In genomic region chr17:41687828-41688640, GRCh38 we compare ENCODE assay signal across 8 cellular contexts. TPM values are rescaled to one million over a fixed set of nuclear protein-coding genes. Genes with fewer than 3 reads are reported as not detected.
DNase-seq lines count a peak whose midpoint lies in the region; ATAC-seq, FAIRE-seq and TF ChIP-seq lines count a peak whose summit lies in the region.

No MANE protein-coding gene starts in this region.

- no peak overlapping the region for H3K23ac ChIP-seq in H9 (ENCODE audit: insufficient read length, low read depth, low read length)

- H3K4me1 Mint-ChIP-seq in H9, result peaks cover 15 to 37% of the 10 kb centered on the region in 2 experiments
- peaks cover 35% of the 10 kb centered on the region for H3K4me1 Mint-ChIP-seq in activated CD4-positive, alpha-beta memory T cell treated with anti-CD3 and anti-CD28 coated beads for 36 hours (ENCODE audit: low read depth)
- peaks cover 22 to 43% (median 43%) of the 10 kb centered on the region in 3 donors for H3K4me1 Mint-ChIP-seq in naive B cell

- DNase-seq in H9 (no peak), NCI-H2171 treated with DMSO at 0.1 percent for 48 hours (lab: John Stamatoyannopoulos, UW) (peak; percentile 70), naive B cell (no peak), upper lobe of left lung (peak in 1 of 2 donors; percentile 71), GM19239 (ENCODE audit: insufficient read length, low spot score) (no peak)
- DNase-seq in activated CD4-positive, alpha-beta memory T cell treated with anti-CD3 and anti-CD28 coated beads for 36 hours, result peak; percentile 74

- peak overlapping the region; percentile 66 to 89 (median 87) for H3K4me2 ChIP-seq in BLaER1 treated with 17β-estradiol and CSF1 and Interleukin-3, amounts not matched to agents 10 nM and 100 nM
- peak overlapping the region; percentile 63 for H3K4me2 ChIP-seq in H9 (ENCODE audit: insufficient read depth, insufficient read length, low read length)

- H2BK5ac ChIP-seq in H9 (ENCODE audit: insufficient read length, low read length), result no peak overlapping the region

- H3K23me2 ChIP-seq in H9 (ENCODE audit: insufficient read length, low read depth, low read length, poor library complexity, severe bottlenecking), result peaks cover 2% of the 10 kb centered on the region

- H3K9me3 ChIP-seq in BLaER1 treated with 17β-estradiol and CSF1 and Interleukin-3, amounts not matched to agents 10 nM and 100 nM (replicated peaks in 1 of 11), result peaks cover 0 to 13% (median 10%) of the 10 kb centered on the region in 11 experiments; a peak in 12 of 22 replicates
- H3K9me3 ChIP-seq in H9 (ENCODE audit: control insufficient read depth, low read depth, low read length) (no peaks in the 10 kb centered on the region), endocrine pancreas (ENCODE audit: control insufficient read depth, low read length) (no peaks in the 10 kb centered on the region), upper lobe of left lung (no peaks in the 10 kb centered on the region)

- peak overlapping the region; percentile 73 to 100 (median 99) for H3K27ac ChIP-seq in BLaER1 treated with 17β-estradiol and CSF1 and Interleukin-3, amounts not matched to agents 10 nM and 100 nM
- no peak overlapping the region for H3K27ac ChIP-seq in H9 (ENCODE audit: insufficient read length, low read depth, low read length)
- H3K27ac ChIP-seq in upper lobe of left lung, result peak overlapping the region; percentile 100

- no peak overlapping the region for H2BK15ac ChIP-seq in H9 (ENCODE audit: low read depth, low read length)

- TF ChIP-seq POLR2A in upper lobe of left lung (IDR thresholded peaks at IDR 0.05), result no peak

- H3K4me1 ChIP-seq in BLaER1 treated with 17β-estradiol and CSF1 and Interleukin-3, amounts not matched to agents 10 nM and 100 nM, result peaks cover 21 to 48% (median 30%) of the 10 kb centered on the region in 10 experiments
- H3K4me1 ChIP-seq in H9 (ENCODE audit: insufficient read depth, low read length) (peaks cover 3% of the 10 kb centered on the region; the same call in 1 of the 2 replicates), endocrine pancreas (ENCODE audit: control insufficient read depth, insufficient read depth, low read length) (peaks cover 11% of the 10 kb centered on the region), upper lobe of left lung (peaks cover 30 to 38% (median 33%) of the 10 kb centered on the region in 4 donors)

- H2BK20ac ChIP-seq in H9 (ENCODE audit: low read depth, low read length, poor library complexity, severe bottlenecking), result no peak overlapping the region

- H3K56ac ChIP-seq in H9 (ENCODE audit: insufficient read length, low read depth, low read length), result no peak overlapping the region

- no peak overlapping the region for H3K18ac ChIP-seq in H9 (ENCODE audit: insufficient read length, low read depth, low read length)

- peaks cover 38 to 43% (median 42%) of the 10 kb centered on the region in 11 experiments for H4K20me1 ChIP-seq in BLaER1 treated with 17β-estradiol and CSF1 and Interleukin-3, amounts not matched to agents 10 nM and 100 nM
- H4K20me1 ChIP-seq in H9 (ENCODE audit: control insufficient read depth, insufficient read depth, insufficient read length), result no peaks in the 10 kb centered on the region

- CTCF ChIA-PET in activated CD4-positive, alpha-beta memory T cell treated with anti-CD3 and anti-CD28 coated beads for 36 hours (lab: Charles Lee), result interaction anchor here (0.6 to 9.4 kb wide), 9 partner anchors 9 to 1090 kb away, joined by 3 to 197 read pairs (median 3); partner anchors contain the start of gene P3H4

- H2BK120ac ChIP-seq in H9 (ENCODE audit: low read depth, low read length, poor library complexity, severe bottlenecking), result no peak overlapping the region

- intact Hi-C loops in activated CD4-positive, alpha-beta memory T cell treated with anti-CD3 and anti-CD28 coated beads for 36 hours (cut with micrococcal nuclease), result loop anchor here (1.0 to 5.0 kb wide), 4 partner anchors 9 to 1547 kb away; partner anchors contain the start of gene CASC3

- FAIRE-seq in GM19239 (lab: Jason Lieb, UNC), result no peak

- H3K36me3 ChIP-seq in BLaER1 treated with 17β-estradiol and CSF1 and Interleukin-3, amounts not matched to agents 10 nM and 100 nM, result peaks cover 37 to 38% (median 37%) of the 10 kb centered on the region in 11 experiments
- H3K36me3 ChIP-seq in endocrine pancreas (ENCODE audit: control insufficient read depth, insufficient read depth, low read length), result peaks cover 26% of the 10 kb centered on the region
- peaks cover 33 to 37% (median 35%) of the 10 kb centered on the region in 4 donors for H3K36me3 ChIP-seq in upper lobe of left lung

- no peak overlapping the region for H3T11ph ChIP-seq in H9 (ENCODE audit: low read length)

- H3K27me3 ChIP-seq in BLaER1 treated with 17β-estradiol and CSF1 and Interleukin-3, amounts not matched to agents 10 nM and 100 nM, result no peaks in the 10 kb centered on the region
- H3K27me3 ChIP-seq in H9 (ENCODE audit: insufficient read depth, low read length), result no peaks in the 10 kb centered on the region
- H3K27me3 ChIP-seq in endocrine pancreas (ENCODE audit: control insufficient read depth, insufficient read depth, low read length), result no peaks in the 10 kb centered on the region
- no peaks in the 10 kb centered on the region for H3K27me3 ChIP-seq in upper lobe of left lung

- H3K79me2 ChIP-seq in H9 (ENCODE audit: insufficient read depth, low read length), result peaks cover 6% of the 10 kb centered on the region; the same call in 1 of the 2 replicates

- H3K4me3 Mint-ChIP-seq in H9, result peak overlapping the region; percentile 89 to 96
- H3K4me3 Mint-ChIP-seq in activated CD4-positive, alpha-beta memory T cell treated with anti-CD3 and anti-CD28 coated beads for 36 hours, result peak overlapping the region; percentile 95
- H3K4me3 Mint-ChIP-seq in naive B cell, result peak overlapping the region; percentile 92 to 100 (median 98)

- H2BK12ac ChIP-seq in H9 (ENCODE audit: insufficient read length, low read depth, low read length), result no peak overlapping the region

- no peak overlapping the region for H3K14ac ChIP-seq in H9 (ENCODE audit: insufficient read depth, low read length)

- peak; percentile 2 to 6 for ATAC-seq in naive B cell (ENCODE audit: low read depth in 2 of 2)
- ATAC-seq in upper lobe of left lung (ENCODE audit: low FRiP score in 2 of 2), result peak in 1 of 2 donors; percentile 2

- peak overlapping the region; percentile 98 to 100 (median 99) for H3K9ac ChIP-seq in BLaER1 treated with 17β-estradiol and CSF1 and Interleukin-3, amounts not matched to agents 10 nM and 100 nM
- peak overlapping the region; percentile 48 for H3K9ac ChIP-seq in H9 (ENCODE audit: extremely low read depth, insufficient read length, low read length)
- H3K9ac ChIP-seq in endocrine pancreas (ENCODE audit: control insufficient read depth, insufficient read depth, low read length), result peak overlapping the region; percentile 78

- H4K91ac ChIP-seq in H9 (ENCODE audit: insufficient read length, low read depth, low read length), result no peak overlapping the region

- no peak overlapping the region for H2AFZ ChIP-seq in H9 (ENCODE audit: low read length)

- H3K27me3 Mint-ChIP-seq in H9 (ENCODE audit: low read depth) (peaks cover 5% of the 10 kb centered on the region), naive B cell (no peaks in the 10 kb centered on the region)
- no peaks in the 10 kb centered on the region for H3K27me3 Mint-ChIP-seq in activated CD4-positive, alpha-beta memory T cell treated with anti-CD3 and anti-CD28 coated beads for 36 hours

- no peak for TF ChIP-seq EP300 in upper lobe of left lung (IDR thresholded peaks at IDR 0.05)

- no peak overlapping the region for H2AK5ac ChIP-seq in H9 (ENCODE audit: insufficient read length, low read length)

- H3K36me3 Mint-ChIP-seq in H9 (ENCODE audit: insufficient read depth in 1 of 3, low read depth in 3 of 3) (peaks cover 31 to 41% (median 36%) of the 10 kb centered on the region in 3 experiments), naive B cell (peaks cover 9 to 16% of the 10 kb centered on the region in 2 donors)
- peaks cover 44% of the 10 kb centered on the region for H3K36me3 Mint-ChIP-seq in activated CD4-positive, alpha-beta memory T cell treated with anti-CD3 and anti-CD28 coated beads for 36 hours

- TF ChIP-seq CTCF in H9 (conservative IDR thresholded peaks at IDR 0.05) (peak; percentile 46; the same call in 2 of the 3 replicates), upper lobe of left lung (IDR thresholded peaks at IDR 0.05) (peak in 2 of 6 experiments; percentile 15 to 22)

- H3K4me3 ChIP-seq in BLaER1 treated with 17β-estradiol and CSF1 and Interleukin-3, amounts not matched to agents 10 nM and 100 nM, result peak overlapping the region; percentile 69 to 98 (median 89)
- peak overlapping the region; percentile 88 for H3K4me3 ChIP-seq in endocrine pancreas (ENCODE audit: control insufficient read depth, insufficient read depth, low read length)
- peak overlapping the region; percentile 46 to 75 (median 66) for H3K4me3 ChIP-seq in upper lobe of left lung

- no peak overlapping the region for H4K5ac ChIP-seq in H9 (ENCODE audit: insufficient read length, low read depth, low read length)

- H3K27ac Mint-ChIP-seq in H9, result peak overlapping the region; percentile 90 to 98 (median 98)
- H3K27ac Mint-ChIP-seq in activated CD4-positive, alpha-beta memory T cell treated with anti-CD3 and anti-CD28 coated beads for 36 hours, result peak overlapping the region; percentile 99
- peak overlapping the region; percentile 99 to 100 (median 100) for H3K27ac Mint-ChIP-seq in naive B cell

- H3K79me1 ChIP-seq in H9 (ENCODE audit: insufficient read depth, low read depth, low read length, poor library complexity, severe bottlenecking), result no peaks in the 10 kb centered on the region

- no peak overlapping the region for H3K4ac ChIP-seq in H9 (ENCODE audit: low read depth, low read length)

- WGBS in H9 (ENCODE audit: extremely low coverage, insufficient read length, low lambda C conversion rate), result no CpG with 5 or more reads among the region's 23 CpGs
- 3 to 4% methylated on average over 21 to 23 of the region's 23 CpGs for WGBS in upper lobe of left lung, 2 donors

- no peak overlapping the region for H4K8ac ChIP-seq in H9 (replicated peaks; ENCODE audit: insufficient read length, low read depth, low read length)

- H3K9me3 Mint-ChIP-seq in H9 (peaks cover 0 to 7% of the 10 kb centered on the region in 2 experiments; a peak in 2 of 5 replicates), naive B cell (no peaks in the 10 kb centered on the region)
- H3K9me3 Mint-ChIP-seq in activated CD4-positive, alpha-beta memory T cell treated with anti-CD3 and anti-CD28 coated beads for 36 hours, result no peaks in the 10 kb centered on the region

- POLR2A ChIA-PET in activated CD4-positive, alpha-beta memory T cell treated with anti-CD3 and anti-CD28 coated beads for 36 hours (lab: Charles Lee), result interaction anchor here (0.6 to 6.4 kb wide), 10 partner anchors 9 to 1123 kb away, joined by 3 to 184 read pairs (median 4); partner anchors contain the start of genes CCR7, DNAJC7 and P3H4

RNA-seq across cellular contexts. Expression of gene EIF1, which starts 0.7 kb away (rescaled TPM):
- total RNA-seq in H9 (2021) (651 and 652 TPM in 2 replicates), upper lobe of left lung (100 to 1,000 TPM; 109 to 998 (median 405) TPM)
- 1,000 to 10,000 TPM; 1,052 to 1,072 TPM for total RNA-seq in activated CD4-positive, alpha-beta memory T cell treated with anti-CD3 and anti-CD28 coated beads for 36 hours
- 1,000 to 10,000 TPM; 1,122 to 1,685 (median 1,504) TPM for polyA plus RNA-seq in naive B cell (ENCODE audit: low read depth in 6 of 6)

RNA-seq across cellular contexts. Expression of gene GAST, which starts 24.1 kb away (rescaled TPM):
- total RNA-seq in H9 (2021), result not detected in 2 replicates
- not detected for total RNA-seq in activated CD4-positive, alpha-beta memory T cell treated with anti-CD3 and anti-CD28 coated beads for 36 hours
- not detected for polyA plus RNA-seq in naive B cell (ENCODE audit: low read depth in 6 of 6)
- not detected for total RNA-seq in upper lobe of left lung

RNA-seq across cellular contexts. Expression of gene HAP1, which starts 46.4 kb away (rescaled TPM):
- total RNA-seq in H9 (2021), result 2.2 and 2.5 TPM in 2 replicates
- total RNA-seq in activated CD4-positive, alpha-beta memory T cell treated with anti-CD3 and anti-CD28 coated beads for 36 hours, result not detected
- polyA plus RNA-seq in naive B cell (ENCODE audit: low read depth in 6 of 6), result not detected
- total RNA-seq in upper lobe of left lung, result 1 to 10 TPM in 1 of 6 donors, under 1 TPM in 3, not detected in 2; 0.14 to 1.0 (median 0.59) TPM

Comparison
In these comparisons a context has a peak if more than half of its experiments do, and no peak if none do; other contexts are left out.
1. H3K9ac ChIP-seq: peak in every context shown above with its lines; median percentile 99 in BLaER1 treated with 17β-estradiol and CSF1 and Interleukin-3, amounts not matched to agents 10 nM and 100 nM; 78 in endocrine pancreas; 48 in H9.
2. DNase-seq: peak in NCI-H2171 treated with DMSO at 0.1 percent for 48 hours (single experiment) and activated CD4-positive, alpha-beta memory T cell treated with anti-CD3 and anti-CD28 coated beads for 36 hours (single experiment); none in H9 (single experiment), naive B cell (single experiment) and GM19239 (single experiment).
3. Peak in every context shown above with its lines, with median percentiles within 50 percentile points of each other: H3K4me3 ChIP-seq, H3K27ac Mint-ChIP-seq and H3K4me3 Mint-ChIP-seq.